8 cellular contexts compared by ENCODE assay signal in the genomic region with DNA sequence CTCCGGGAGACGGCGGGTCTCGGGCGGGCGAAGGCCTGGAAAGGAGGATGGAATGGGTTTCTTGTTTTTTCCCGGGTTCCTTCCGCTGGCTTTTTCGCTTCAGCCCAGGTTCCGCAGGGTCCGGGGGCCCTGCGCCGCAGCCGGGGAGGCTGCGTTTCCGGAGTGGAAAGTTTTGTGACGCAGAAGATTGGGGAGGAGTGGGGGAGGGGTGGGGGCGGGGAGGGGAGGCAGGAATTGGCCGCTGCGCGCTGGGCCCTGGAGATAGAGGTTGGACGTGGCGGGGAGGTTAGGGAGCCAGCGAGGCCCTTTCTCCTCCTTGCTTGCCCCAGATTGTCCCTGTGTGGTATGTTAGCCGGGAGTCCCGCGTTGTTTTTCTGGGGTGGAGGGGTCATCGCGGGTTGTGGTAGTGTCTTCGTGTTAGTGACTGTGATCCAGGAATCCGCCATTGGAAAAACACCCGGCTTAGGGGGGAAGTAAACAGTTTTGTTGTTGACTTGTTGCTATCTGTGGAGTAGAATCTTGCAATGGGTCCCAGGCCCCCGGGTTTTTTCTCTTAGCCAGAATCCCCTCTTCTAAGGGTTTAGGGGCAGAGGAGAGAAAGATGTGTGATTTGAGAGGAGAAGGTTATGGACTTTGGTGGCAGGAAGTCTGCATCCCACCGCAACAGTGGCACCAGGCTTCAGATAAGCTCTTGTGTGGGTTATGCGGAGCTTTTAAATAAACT. TPM values are rescaled to one million over a fixed set of nuclear protein-coding genes. Genes with fewer than 3 reads are reported as not detected.
DNase-seq lines count a peak whose midpoint lies in the region; ATAC-seq and TF ChIP-seq lines count a peak whose summit lies in the region.

No MANE protein-coding gene starts in this region.

- no peaks in the 10 kb centered on the region for H3K27me3 ChIP-seq in CD8-positive, alpha-beta memory T cell (ENCODE audit: insufficient read depth, low read length, poor library complexity, severe bottlenecking)
- no peaks in the 10 kb centered on the region for H3K27me3 ChIP-seq in foreskin keratinocyte
- no peaks in the 10 kb centered on the region for H3K27me3 ChIP-seq in thyroid gland

- peak; percentile 45 to 81 (median 80) for DNase-seq in CD8-positive, alpha-beta memory T cell
- DNase-seq in H4 (ENCODE audit: low spot score): peak; percentile 22
- peak; percentile 68 for DNase-seq in OCI-LY7 (ENCODE audit: low spot score)
- DNase-seq in activated effector memory CD4-positive, alpha-beta T cell treated with anti-CD3 and anti-CD28 coated beads, Interleukin-2, amount 50 U/mL, for 16 hours: peak; percentile 85
- DNase-seq in foreskin keratinocyte: peak in 1 of 2 donors; percentile 9
- peak in 41 of 56 donors; percentile 3 to 78 (median 44) for DNase-seq in nucleus accumbens (lab: John Stamatoyannopoulos, UW)
- DNase-seq in thyroid gland: peak; percentile 45 to 50
- no peak for DNase-seq in GF-D8 (lab: John Stamatoyannopoulos, UW)

- no peaks in the 10 kb centered on the region for H3K9me3 ChIP-seq in CD8-positive, alpha-beta memory T cell (ENCODE audit: low read length)
- no peaks in the 10 kb centered on the region for H3K9me3 ChIP-seq in OCI-LY7 (ENCODE audit: low read length)
- H3K9me3 ChIP-seq in thyroid gland: no peaks in the 10 kb centered on the region

- peaks cover 21% of the 10 kb centered on the region for H3K4me1 ChIP-seq in CD8-positive, alpha-beta memory T cell (ENCODE audit: insufficient read depth, low read length)
- H3K4me1 ChIP-seq in OCI-LY7 (ENCODE audit: insufficient read depth, low read length, poor library complexity, severe bottlenecking) (peaks cover 46% of the 10 kb centered on the region), foreskin keratinocyte (peaks cover 22% of the 10 kb centered on the region), thyroid gland (peaks cover 27 to 42% of the 10 kb centered on the region in 2 donors)

- H2AFZ ChIP-seq in OCI-LY7 (ENCODE audit: low read length): no peak overlapping the region

- peaks cover 43 to 72% (median 63%) of the 10 kb centered on the region in 3 donors for H3K4me1 Mint-ChIP-seq in CD8-positive, alpha-beta memory T cell

- no peak for TF ChIP-seq POLR2A in thyroid gland (IDR thresholded peaks at IDR 0.05)

- peaks cover 2% of the 10 kb centered on the region for H3K36me3 ChIP-seq in CD8-positive, alpha-beta memory T cell (ENCODE audit: insufficient read depth, low read length)
- H3K36me3 ChIP-seq in OCI-LY7 (ENCODE audit: insufficient read depth, low read length) (peaks cover 57% of the 10 kb centered on the region), thyroid gland (peaks cover 0 to 10% of the 10 kb centered on the region in 2 donors)

- peaks cover 39% of the 10 kb centered on the region for H4K20me1 ChIP-seq in OCI-LY7 (ENCODE audit: insufficient read depth, low read length)

- no TSS peak for BruUV-seq in OCI-LY7 (replicated peaks; lab: Mats Ljungman, UMichigan)

- H3K4me3 ChIP-seq in CD8-positive, alpha-beta memory T cell (ENCODE audit: low read length): peak overlapping the region; percentile 95
- H3K4me3 ChIP-seq in OCI-LY7 (ENCODE audit: low read depth, low read length, poor library complexity, severe bottlenecking) (peak overlapping the region; percentile 100), thyroid gland (replicated peaks in 1 of 3) (peak overlapping the region; percentile 53 to 98 (median 93))

- 0% methylated on average over 6 to 10 of the region's 35 CpGs for WGBS in thyroid gland, 2 donors

- H3K9me3 Mint-ChIP-seq in CD8-positive, alpha-beta memory T cell: peaks cover 0 to 6% (median 5%) of the 10 kb centered on the region in 5 donors

- CTCF ChIA-PET in CD8-positive, alpha-beta memory T cell (lab: Charles Lee): no interaction called here
- CTCF ChIA-PET in OCI-LY7 (lab: Charles Lee; ENCODE audit: unreplicated experiment): interaction anchor here (0.6 kb wide), 1 partner anchor 592 kb away, joined by 3 read pairs; no protein-coding TSS in a partner anchor

- peaks cover 73% of the 10 kb centered on the region for H3K79me2 ChIP-seq in OCI-LY7 (ENCODE audit: insufficient read depth, low read depth, low read length)

- intact Hi-C loops in OCI-LY7 (cut with micrococcal nuclease; ENCODE audit: unreplicated experiment) (loop anchor here (5.0 to 10.0 kb wide), 3 partner anchors 248 to 600 kb away; partner anchors contain the start of genes MED14 and USP9X), thyroid gland (cut with DNase I) (loop anchor here (10.0 kb wide), 1 partner anchor 250 kb away; the partner anchor contains the start of gene USP9X)

- peak; percentile 3 for ATAC-seq in foreskin keratinocyte

- POLR2A ChIA-PET in CD8-positive, alpha-beta memory T cell (lab: Charles Lee): interaction anchor here (0.7 to 1.0 kb wide), 2 partner anchors 18 to 245 kb away, joined by 3 read pairs; no protein-coding TSS in a partner anchor
- POLR2A ChIA-PET in OCI-LY7 (lab: Charles Lee): no interaction called here

- H3K27ac ChIP-seq in CD8-positive, alpha-beta memory T cell (ENCODE audit: low read depth, low read length): peak overlapping the region; percentile 99
- H3K27ac ChIP-seq in OCI-LY7 (ENCODE audit: low read depth, low read length, poor library complexity, severe bottlenecking): peak overlapping the region; percentile 93
- peak overlapping the region; percentile 97 for H3K27ac ChIP-seq in foreskin keratinocyte
- H3K27ac ChIP-seq in thyroid gland: peak overlapping the region; percentile 100

- peaks cover 0 to 60% (median 13%) of the 10 kb centered on the region in 3 donors for H3K36me3 Mint-ChIP-seq in CD8-positive, alpha-beta memory T cell

- peak overlapping the region; percentile 97 for H3K4me2 ChIP-seq in OCI-LY7 (ENCODE audit: low read length)

- peak overlapping the region; percentile 88 to 99 (median 98) for H3K4me3 Mint-ChIP-seq in CD8-positive, alpha-beta memory T cell

- H3K27ac Mint-ChIP-seq in CD8-positive, alpha-beta memory T cell: peak overlapping the region; percentile 98 to 100 (median 100)

- TF ChIP-seq CTCF in OCI-LY7 (conservative IDR thresholded peaks at IDR 0.05; ENCODE audit: low read length) (no peak), foreskin keratinocyte (conservative IDR thresholded peaks at IDR 0.05) (no peak), thyroid gland (IDR thresholded peaks at IDR 0.05) (no peak)

- no peaks in the 10 kb centered on the region for H3K9me2 ChIP-seq in OCI-LY7 (ENCODE audit: insufficient read depth, low read length)

- peaks cover 0 to 27% of the 10 kb centered on the region in 2 donors for H3K27me3 Mint-ChIP-seq in CD8-positive, alpha-beta memory T cell

RNA-seq across cellular contexts. Expression of gene DDX3X, which starts 1.1 kb away (rescaled TPM):
- total RNA-seq in CD8-positive, alpha-beta memory T cell: 100 to 1,000 TPM; 354 to 357 TPM
- polyA plus RNA-seq in CD8-positive, alpha-beta memory T cell: 240 TPM
- 116 and 181 TPM in 2 replicates for total RNA-seq in H4 (2014; rRNA removed; shearing (Covaris generic))
- total RNA-seq in OCI-LY7 (2014; rRNA removed; shearing (Covaris generic)): 69.6 and 75.1 TPM in 2 replicates
- 85.0 and 96.4 TPM in 2 replicates for total RNA-seq in OCI-LY7 (2022)
- total RNA-seq in foreskin keratinocyte: 116 and 135 TPM in 2 replicates
- 30.0 and 36.8 TPM in 2 replicates for polyA plus RNA-seq in foreskin keratinocyte
- total RNA-seq in thyroid gland: 100 to 1,000 TPM; 208 to 295 (median 278) TPM
